ENCODE assay signal across 9 cellular contexts in genomic region chr9:33023661-33024060, GRCh38. TPM values are rescaled to one million over a fixed set of nuclear protein-coding genes. Genes with fewer than 3 reads are reported as not detected.
DNase-seq lines count a peak whose midpoint lies in the region; ATAC-seq, FAIRE-seq and TF ChIP-seq lines count a peak whose summit lies in the region.
"Had no signal": no experiment of that assay in that cellular context is flagged by ENCODE, and none has a peak within 500 bp of the region (broad histone marks: within the 10 kb centered on the region; RNA-seq: fewer than 3 reads in every experiment).

No MANE protein-coding gene starts in this region.

- no peak for DNase-seq in GM12865 (ENCODE audit: low read depth)
- no peak for DNase-seq in T-cell
- no peak for DNase-seq in fibroblast of the aortic adventitia (ENCODE audit: low read depth)
- no peak for DNase-seq in gastrocnemius medialis
- DNase-seq in urothelium cell line (ENCODE audit: low spot score), result no peak
- DNase-seq in cerebellum (ENCODE audit: low spot score), result no peak
- DNase-seq in SKM-1 (lab: John Stamatoyannopoulos, UW; ENCODE audit: unreplicated experiment), result no peak
- DNase-seq in AG08395 (ENCODE audit: low spot score), result no peak
- DNase-seq: stimulated activated CD4-positive, alpha-beta T cell treated with anti-CD3 and anti-CD28 coated beads, Interleukin-2, amount 100 ng/mL, for 48 hours had no signal

- CTCF ChIA-PET in T-cell (lab: Charles Lee), result interaction anchor here in 1 of 2 donors (0.8 kb wide), 1 partner anchor 14 kb away, joined by 3 read pairs; no protein-coding TSS in a partner anchor

- TF ChIP-seq POLR2A in gastrocnemius medialis (IDR thresholded peaks at IDR 0.05), result no peak

- no peak for TF ChIP-seq CTCF in GM12865 (IDR thresholded peaks at IDR 0.05; ENCODE audit: insufficient read depth, low read depth, low read length, missing control alignments)
- no peak for TF ChIP-seq CTCF in fibroblast of the aortic adventitia (IDR thresholded peaks at IDR 0.05; ENCODE audit: insufficient read depth, low read length)
- no peak for TF ChIP-seq CTCF in gastrocnemius medialis (IDR thresholded peaks at IDR 0.05 in 4 of 5, conservative IDR thresholded peaks at IDR 0.05 in 1 of 5)

- peak overlapping the region; percentile 88 to 90 for H3K27ac Mint-ChIP-seq in T-cell

- no peaks in the 10 kb centered on the region for H3K9me3 Mint-ChIP-seq in T-cell

- H3K4me3 ChIP-seq in GM12865 (ENCODE audit: low read depth, low read length) (peak overlapping the region; percentile 96), fibroblast of the aortic adventitia (ENCODE audit: low read depth, low read length) (peak overlapping the region; percentile 85), gastrocnemius medialis (peak overlapping the region; percentile 93 to 99 (median 98))

- H3K27ac ChIP-seq in gastrocnemius medialis, result peak overlapping the region; percentile 97 to 99 (median 99)

- intact Hi-C loops in gastrocnemius medialis (cut with DNase I; ENCODE audit: low total_unique reads), result loop anchor here (2.0 kb wide), 2 partner anchors 21 to 23 kb away; partner anchors contain the start of gene APTX

- peaks cover 61 to 71% (median 65%) of the 10 kb centered on the region in 3 donors for H3K4me1 Mint-ChIP-seq in T-cell

- ATAC-seq in T-cell (replicated peaks in 1 of 4) (no peak), gastrocnemius medialis (no peak)

- no peak for FAIRE-seq in urothelium cell line (lab: Jason Lieb, UNC)

- no peaks in the 10 kb centered on the region for H3K9me3 ChIP-seq in gastrocnemius medialis

- H3K27me3 Mint-ChIP-seq in T-cell, result no peaks in the 10 kb centered on the region

- H3K36me3 ChIP-seq in gastrocnemius medialis, result peaks cover 0 to 10% of the 10 kb centered on the region in 2 donors

- no peaks in the 10 kb centered on the region for H3K27me3 ChIP-seq in gastrocnemius medialis

- POLR2A ChIA-PET in T-cell (lab: Charles Lee), result interaction anchor here in 1 of 2 donors (0.7 to 3.1 kb wide), 2 partner anchors 23 to 43 kb away, joined by 5 to 42 read pairs; partner anchors contain the start of gene APTX

- peaks cover 17% of the 10 kb centered on the region for H3K36me3 Mint-ChIP-seq in T-cell

- in situ Hi-C loops in gastrocnemius medialis (cut with MboI; ENCODE audit: low sequenced_read_pairs in 4 of 4), result no loop called here

- H3K4me3 Mint-ChIP-seq in T-cell, result peak overlapping the region; percentile 87 to 96 (median 94)

- peaks cover 31 to 38% of the 10 kb centered on the region in 2 donors for H3K4me1 ChIP-seq in gastrocnemius medialis

RNA-seq across cellular contexts. Expression of gene DNAJA1, which starts 1.4 kb away (rescaled TPM):
- 100 to 1,000 TPM in 2 of 5 donors, 10 to 100 TPM in 3; 66.5 to 170 (median 69.9) TPM for total RNA-seq in T-cell
- total RNA-seq in fibroblast of the aortic adventitia (ENCODE audit: low replicate concordance), result 104 and 142 TPM in 2 replicates
- total RNA-seq in gastrocnemius medialis, result 10 to 100 TPM; 40.8 to 48.7 (median 43.3) TPM
- total RNA-seq in cerebellum, result 141 TPM

RNA-seq across cellular contexts. Expression of gene APTX, which starts 22.2 kb away (rescaled TPM):
- 10 to 100 TPM; 22.4 to 29.7 (median 24.1) TPM for total RNA-seq in T-cell
- 30.5 and 34.1 TPM in 2 replicates for total RNA-seq in fibroblast of the aortic adventitia (ENCODE audit: low replicate concordance)
- total RNA-seq in gastrocnemius medialis, result 10 to 100 TPM; 14.7 to 30.3 (median 17.9) TPM
- 26.2 TPM for total RNA-seq in cerebellum

RNA-seq across cellular contexts. Expression of gene SMU1, which starts 52.8 kb away (rescaled TPM):
- 10 to 100 TPM; 22.6 to 25.5 (median 24.4) TPM for total RNA-seq in T-cell
- total RNA-seq in fibroblast of the aortic adventitia (ENCODE audit: low replicate concordance), result 22.4 and 29.4 TPM in 2 replicates
- 10 to 100 TPM; 12.5 to 15.3 (median 13.6) TPM for total RNA-seq in gastrocnemius medialis
- 25.7 TPM for total RNA-seq in cerebellum
